25 cellular contexts compared by ENCODE assay signal in genomic region chr2:184877909-184878308, GRCh38.
"Had no signal": no experiment of that assay in that cellular context is flagged by ENCODE, and none has a peak within 500 bp of the region (broad histone marks: within the 10 kb centered on the region; RNA-seq: fewer than 3 reads in every experiment).

No MANE protein-coding gene starts in this region.

- FAIRE-seq: colon, endothelial cell of umbilical vein, frontal cortex, islet of Langerhans, keratinocyte had no signal

- H3K27me3 ChIP-seq: dorsolateral prefrontal cortex, esophagus muscularis mucosa, foreskin keratinocyte, gastroesophageal sphincter, heart left ventricle, left lung had no signal

- DNase-seq: dermis blood vessel endothelial cell; dorsolateral prefrontal cortex; effector CD4-positive, alpha-beta T cell; effector memory CD4-positive, alpha-beta T cell; foreskin keratinocyte; heart left ventricle; hippocampal formation; immature natural killer cell; left cardiac atrium; left lung; left ventricle myocardium superior; lower lobe of right lung; mesenchymal stem cell; mucosa of descending colon; naive B cell; natural killer cell had no signal

- H3K27ac ChIP-seq: coronary artery, dorsolateral prefrontal cortex, esophagus muscularis mucosa, foreskin keratinocyte, gastroesophageal sphincter, heart left ventricle, left lung, lower lobe of right lung had no signal

- H3K36me3 Mint-ChIP-seq: immature natural killer cell, naive B cell had no signal

- H3K36me3 ChIP-seq: esophagus muscularis mucosa, gastroesophageal sphincter, heart left ventricle, left lung, lower lobe of right lung had no signal

- H3K27ac Mint-ChIP-seq: immature natural killer cell, mesothelial cell of epicardium, naive B cell, natural killer cell had no signal

- ATAC-seq: foreskin keratinocyte, gastroesophageal sphincter, heart left ventricle, left cardiac atrium, left lung, left ventricle myocardium superior, lower lobe of right lung, mucosa of descending colon, natural killer cell had no signal

- H3K4me1 Mint-ChIP-seq: immature natural killer cell, naive B cell, natural killer cell had no signal

- H3K4me3 ChIP-seq: coronary artery, dorsolateral prefrontal cortex, esophagus muscularis mucosa, gastroesophageal sphincter, heart left ventricle, left lung, lower lobe of right lung, mucosa of descending colon had no signal

- H3K9me3 ChIP-seq: esophagus muscularis mucosa, lower lobe of right lung, mucosa of descending colon had no signal

- H3K4me3 Mint-ChIP-seq: immature natural killer cell, mesothelial cell of epicardium, naive B cell, natural killer cell had no signal

- H3K27me3 Mint-ChIP-seq: naive B cell had no signal

- H3K4me1 ChIP-seq: esophagus muscularis mucosa, foreskin keratinocyte, gastroesophageal sphincter, heart left ventricle, left lung, lower lobe of right lung had no signal
